8 cellular contexts compared by ENCODE assay signal in genomic region chr5:139385061-139385889, GRCh38. TPM values are rescaled to one million over a fixed set of nuclear protein-coding genes. Genes with fewer than 3 reads are reported as not detected.
DNase-seq lines count a peak whose midpoint lies in the region; ATAC-seq, FAIRE-seq and TF ChIP-seq lines count a peak whose summit lies in the region.

No MANE protein-coding gene starts in this region.

- H3K9me1 ChIP-seq in K562 (ENCODE audit: control insufficient read depth, insufficient read depth, low read length) = no peaks in the 10 kb centered on the region

- peaks cover 33 to 52% of the 10 kb centered on the region in 2 donors for H3K4me1 Mint-ChIP-seq in natural killer cell

- BruUV-seq in K562 (replicated peaks; lab: Mats Ljungman, UMichigan) = TSS peak; percentile 92

- H3K9me2 ChIP-seq in MM.1S (replicated peaks; ENCODE audit: insufficient read depth, low read length) = no peaks in the 10 kb centered on the region

- H3K27ac ChIP-seq in MM.1S (ENCODE audit: low read length) (peak overlapping the region; percentile 98), K562 (ENCODE audit: extremely low read depth, low read depth, low read length) (peak overlapping the region; percentile 21; the same call in 2 of the 3 replicates)

- H2AFZ ChIP-seq in MM.1S (ENCODE audit: low read length) (no peak overlapping the region), K562 (ENCODE audit: low read depth, low read length) (peak overlapping the region; percentile 78)

- H3K36me3 ChIP-seq in MM.1S (replicated peaks; ENCODE audit: insufficient read depth, low read length) (no peaks in the 10 kb centered on the region), K562 (ENCODE audit: control insufficient read depth, insufficient read depth, low read length) (no peaks in the 10 kb centered on the region)

- no peaks in the 10 kb centered on the region for H3K9me3 ChIP-seq in MM.1S (replicated peaks; ENCODE audit: insufficient read depth, low read length)
- no peaks in the 10 kb centered on the region; the same call in 1 of the 2 replicates for H3K9me3 ChIP-seq in K562 (replicated peaks; ENCODE audit: control insufficient read depth, insufficient read depth, low read depth, low read length)

- TF ChIP-seq EP300 in K562 (IDR thresholded peaks at IDR 0.05; ENCODE audit: low read length) = peak; percentile 14; the same call in 1 of the 2 replicates

- in situ Hi-C loops in K562 (cut with MboI) = no loop called here

- H4K20me1 ChIP-seq in MM.1S (ENCODE audit: insufficient read depth, low read length) = no peaks in the 10 kb centered on the region
- no peaks in the 10 kb centered on the region for H4K20me1 ChIP-seq in K562 (replicated peaks; ENCODE audit: control insufficient read depth, insufficient read depth, low read length)

- H3K27me3 Mint-ChIP-seq in natural killer cell (ENCODE audit: low read depth in 2 of 2) = no peaks in the 10 kb centered on the region

- TF ChIP-seq CTCF in MM.1S (IDR thresholded peaks at IDR 0.05; ENCODE audit: low read length) = peak; percentile 48
- peak; percentile 67 to 77 (median 75) for TF ChIP-seq CTCF in K562 (IDR thresholded peaks at IDR 0.05 in 2 of 3, conservative IDR thresholded peaks at IDR 0.05 in 1 of 3; ENCODE audit: insufficient read depth in 2 of 3, low read depth in 1 of 3, low read length in 3 of 3)
- no peak for TF ChIP-seq CTCF in natural killer cell (IDR thresholded peaks at IDR 0.05)
- no peak for TF ChIP-seq CTCF in GM10248 (IDR thresholded peaks at IDR 0.05; ENCODE audit: control extremely low read depth, extremely low read depth, low read depth, missing control alignments)

- H3K4me3 ChIP-seq in MM.1S (ENCODE audit: low read length) (peak overlapping the region; percentile 20; the same call in 1 of the 2 replicates), K562 (peak overlapping the region; percentile 24)

- H3K36me3 Mint-ChIP-seq in natural killer cell = no peaks in the 10 kb centered on the region

- ATAC-seq in K562 (peak; percentile 88), natural killer cell (peak in 1 of 3 donors; percentile 24), HG02798 (IDR thresholded peaks at IDR 0.05; ENCODE audit: poor library complexity, unreplicated experiment) (no peak)

- peak; percentile 51 to 86 for TF ChIP-seq RAD21 in K562 (CRISPR knock-in tag; conservative IDR thresholded peaks at IDR 0.05 in 1 of 2, IDR thresholded peaks at IDR 0.05 in 1 of 2)

- H3K4me2 ChIP-seq in MM.1S (ENCODE audit: low read depth, low read length) (peak overlapping the region; percentile 98), K562 (ENCODE audit: insufficient read depth, low read length) (peak overlapping the region; percentile 63)

- peaks cover 34% of the 10 kb centered on the region for H3K79me2 ChIP-seq in MM.1S (ENCODE audit: low read length)
- no peaks in the 10 kb centered on the region for H3K79me2 ChIP-seq in K562 (ENCODE audit: control insufficient read depth, insufficient read depth, low read length)

- CTCF ChIA-PET in K562 (lab: Yijun Ruan, JAX; ENCODE audit: low intra/inter-chr PET ratio) = interaction anchor here (0.6 to 0.9 kb wide), 4 partner anchors 120 to 584 kb away, joined by 3 to 4 read pairs (median 3); no protein-coding TSS in a partner anchor
- CTCF ChIA-PET in GM10248 (lab: Yijun Ruan, JAX) = interaction anchor here (1.2 to 1.5 kb wide), 4 partner anchors 8 to 43 kb away, joined by 3 to 5 read pairs (median 4); no protein-coding TSS in a partner anchor

- peak overlapping the region; percentile 81 to 82 for H3K27ac Mint-ChIP-seq in natural killer cell

- peak; percentile 85 for FAIRE-seq in K562 (lab: Jason Lieb, UNC)

- POLR2A ChIA-PET in K562 (lab: Yijun Ruan, JAX) (interaction anchor here (0.6 to 1.6 kb wide), 6 partner anchors 10 to 73 kb away, joined by 3 to 5 read pairs (median 3); no protein-coding TSS in a partner anchor), GM10248 (lab: Yijun Ruan, JAX) (interaction anchor here (1.0 kb wide), 1 partner anchor 16 kb away, joined by 3 read pairs; no protein-coding TSS in a partner anchor)

- DNase-seq in Daoy (ENCODE audit: low read depth) = peak; percentile 53
- DNase-seq in MM.1S = peak; percentile 78
- peak; percentile 66 to 80 (median 72) for DNase-seq in K562 (ENCODE audit: extremely low read depth in 1 of 4, low spot score in 3 of 4)
- DNase-seq in natural killer cell = no peak
- no peak for DNase-seq in DMS153 treated with DMSO at 0.1 percent for 48 hours (lab: John Stamatoyannopoulos, UW; ENCODE audit: unreplicated experiment)
- DNase-seq in GM10248 (ENCODE audit: extremely low spot score) = no peak
- DNase-seq in amygdala (lab: John Stamatoyannopoulos, UW) = no peak

- H3K9me3 Mint-ChIP-seq in natural killer cell = no peaks in the 10 kb centered on the region

- peaks cover 42% of the 10 kb centered on the region for H3K4me1 ChIP-seq in MM.1S (ENCODE audit: low read length)
- peaks cover 26 to 61% of the 10 kb centered on the region in 2 experiments; a peak in 4 of 5 replicates for H3K4me1 ChIP-seq in K562 (replicated peaks in 1 of 2; ENCODE audit: control insufficient read depth in 2 of 2, insufficient read depth in 2 of 2, low read length in 2 of 2)

- H3K9ac ChIP-seq in MM.1S (ENCODE audit: low read length) (peak overlapping the region; percentile 45; the same call in 1 of the 2 replicates), K562 (ENCODE audit: insufficient read depth in 1 of 2, low read depth in 2 of 2, low read length in 2 of 2) (peak overlapping the region; percentile 51 to 91)

- intact Hi-C loops in K562 (cut with micrococcal nuclease) (loop anchor here (1.0 to 2.0 kb wide), 2 partner anchors 18 to 37 kb away; no protein-coding TSS in a partner anchor), natural killer cell (cut with micrococcal nuclease) (loop anchor here (10.0 kb wide), 1 partner anchor 820 kb away; no protein-coding TSS in a partner anchor)

- 14% methylated on average over 7 of the region's 7 CpGs for WGBS in K562 (ENCODE audit: insufficient coverage, low coverage, missing lambda C conversion rate)

- TF ChIP-seq POLR2A in K562 (conservative IDR thresholded peaks at IDR 0.05) = no peak

- H3K4me3 Mint-ChIP-seq in natural killer cell = peak overlapping the region; percentile 86

- H3K27me3 ChIP-seq in MM.1S (replicated peaks; ENCODE audit: insufficient read depth, low read length) (no peaks in the 10 kb centered on the region), K562 (ENCODE audit: control insufficient read depth in 2 of 2, insufficient read depth in 2 of 2, low read length in 2 of 2) (no peaks in the 10 kb centered on the region)

- H3F3A ChIP-seq in MM.1S (ENCODE audit: insufficient read depth, low read length) = peaks cover 75% of the 10 kb centered on the region

RNA-seq across cellular contexts. Expression of gene SLC23A1, which starts 2.2 kb away (rescaled TPM):
- total RNA-seq in Daoy (2014; rRNA removed; shearing (Covaris generic)) = not detected in 2 replicates
- 1.0 TPM in 1 of 2 replicates, not detected in the other for total RNA-seq in K562 (2011; cell fraction: chromatin; rRNA removed; ENCODE audit: low replicate concordance)
- total RNA-seq in K562 (2011; cell fraction: nucleolus; rRNA removed) = 0.79 and 1.2 TPM in 2 replicates
- total RNA-seq in K562 (2011; cell fraction: nucleoplasm; rRNA removed) = 1.5 and 1.7 TPM in 2 replicates
- total RNA-seq in K562 (2014; rRNA removed) (not detected in 2 replicates), K562 (2014; rRNA removed; fragmentation: Illumina TruSeq; extraction: Trizol) (not detected in 2 replicates), K562 (2015; rRNA removed; fragmentation: Illumina TruSeq; extraction: Trizol) (not detected in 2 replicates), K562 (2021) (0.40 TPM in 1 of 2 replicates, not detected in the other), natural killer cell (not detected)
- polyA plus RNA-seq in K562 (2011; rRNA removed) (0.08 TPM in 1 of 2 replicates, not detected in the other), K562 (2014; fragmentation: Illumina TruSeq; extraction: Trizol) (0.04 TPM in 1 of 2 replicates, not detected in the other), K562 (2014; fragmentation: Nextera tagmentation; extraction: Ambion mirVana) (under 1 TPM; 0.03 to 0.06 TPM), K562 (2014; rRNA removed) (0.20 TPM in 1 of 2 replicates, not detected in the other)
- polyA plus RNA-seq in K562 (2011; cell fraction: cytosol; rRNA removed) = 0.10 TPM in 1 of 2 replicates, not detected in the other
- polyA plus RNA-seq in K562 (2011; cell fraction: nucleus; rRNA removed) = 0.37 and 0.81 TPM in 2 replicates
- 0.25 and 0.58 TPM in 2 replicates for polyA plus RNA-seq in K562 (2012)
- polyA minus RNA-seq in K562 (2011; rRNA and poly(A)+ RNA removed) = 0.21 TPM in 1 of 2 replicates, not detected in the other
- not detected in 2 replicates for polyA minus RNA-seq in K562 (2011; cell fraction: cytosol; rRNA and poly(A)+ RNA removed)
- polyA minus RNA-seq in K562 (2011; cell fraction: nucleus; rRNA and poly(A)+ RNA removed) = 0.13 TPM in 1 of 2 replicates, not detected in the other

RNA-seq across cellular contexts. Expression of gene MZB1, which starts 4.4 kb away (rescaled TPM):
- not detected in 2 replicates for total RNA-seq in Daoy (2014; rRNA removed; shearing (Covaris generic))
- 0.65 and 3.0 TPM in 2 replicates for total RNA-seq in K562 (2011; cell fraction: chromatin; rRNA removed; ENCODE audit: low replicate concordance)
- total RNA-seq in K562 (2011; cell fraction: nucleolus; rRNA removed) = 1.6 and 2.5 TPM in 2 replicates
- total RNA-seq in K562 (2011; cell fraction: nucleoplasm; rRNA removed) = 0.73 and 1.3 TPM in 2 replicates
- total RNA-seq in K562 (2014; rRNA removed) (0.37 TPM in 1 of 2 replicates, not detected in the other), K562 (2014; rRNA removed; fragmentation: Illumina TruSeq; extraction: Trizol) (not detected in 2 replicates), K562 (2015; rRNA removed; fragmentation: Illumina TruSeq; extraction: Trizol) (not detected in 2 replicates), K562 (2021) (0.31 TPM in 2 replicates), natural killer cell (10 to 100 TPM in 1 of 3 donors, 1 to 10 TPM in 2; 2.0 to 60.0 (median 2.8) TPM)
- polyA plus RNA-seq in K562 (2011; rRNA removed) (0.13 and 0.15 TPM in 2 replicates), K562 (2014; fragmentation: Illumina TruSeq; extraction: Trizol) (not detected in 2 replicates), K562 (2014; fragmentation: Nextera tagmentation; extraction: Ambion mirVana) (not detected), K562 (2014; rRNA removed) (0.13 TPM in 1 of 2 replicates, not detected in the other)
- not detected in 2 replicates for polyA plus RNA-seq in K562 (2011; cell fraction: cytosol; rRNA removed)
- 0.29 and 0.36 TPM in 2 replicates for polyA plus RNA-seq in K562 (2011; cell fraction: nucleus; rRNA removed)
- polyA plus RNA-seq in K562 (2012) = 0.13 and 0.89 TPM in 2 replicates
- polyA minus RNA-seq in K562 (2011; rRNA and poly(A)+ RNA removed) = 0.14 TPM in 1 of 2 replicates, not detected in the other
- not detected in 2 replicates for polyA minus RNA-seq in K562 (2011; cell fraction: cytosol; rRNA and poly(A)+ RNA removed)
- polyA minus RNA-seq in K562 (2011; cell fraction: nucleus; rRNA and poly(A)+ RNA removed) = 0.13 and 0.78 TPM in 2 replicates

RNA-seq across cellular contexts. Expression of gene PROB1, which starts 9.6 kb away (rescaled TPM):
- 0.09 and 0.17 TPM in 2 replicates for total RNA-seq in Daoy (2014; rRNA removed; shearing (Covaris generic))
- 1.1 and 4.1 TPM in 2 replicates for total RNA-seq in K562 (2011; cell fraction: chromatin; rRNA removed; ENCODE audit: low replicate concordance)
- total RNA-seq in K562 (2011; cell fraction: nucleolus; rRNA removed) = 3.4 and 4.3 TPM in 2 replicates
- total RNA-seq in K562 (2011; cell fraction: nucleoplasm; rRNA removed) = 2.1 and 2.2 TPM in 2 replicates
- total RNA-seq in K562 (2014; rRNA removed) (1.1 and 1.2 TPM in 2 replicates), K562 (2014; rRNA removed; fragmentation: Illumina TruSeq; extraction: Trizol) (0.33 and 0.35 TPM in 2 replicates), K562 (2015; rRNA removed; fragmentation: Illumina TruSeq; extraction: Trizol) (0.58 and 0.75 TPM in 2 replicates), K562 (2021) (1.6 and 1.8 TPM in 2 replicates), natural killer cell (1 to 10 TPM in 1 of 3 donors, under 1 TPM in 2; 0.91 to 1.0 (median 0.96) TPM)
- polyA plus RNA-seq in K562 (2011; rRNA removed) (0.45 and 0.47 TPM in 2 replicates), K562 (2014; fragmentation: Illumina TruSeq; extraction: Trizol) (0.42 and 0.57 TPM in 2 replicates), K562 (2014; fragmentation: Nextera tagmentation; extraction: Ambion mirVana) (under 1 TPM; 0.01 TPM), K562 (2014; rRNA removed) (1.2 and 1.5 TPM in 2 replicates)
- polyA plus RNA-seq in K562 (2011; cell fraction: cytosol; rRNA removed) = 0.47 and 1.6 TPM in 2 replicates
- polyA plus RNA-seq in K562 (2011; cell fraction: nucleus; rRNA removed) = 1.3 and 2.6 TPM in 2 replicates
- 0.85 and 3.5 TPM in 2 replicates for polyA plus RNA-seq in K562 (2012)
- polyA minus RNA-seq in K562 (2011; rRNA and poly(A)+ RNA removed) = 0.27 and 0.60 TPM in 2 replicates
- 0.76 TPM in 1 of 2 replicates, not detected in the other for polyA minus RNA-seq in K562 (2011; cell fraction: cytosol; rRNA and poly(A)+ RNA removed)
- polyA minus RNA-seq in K562 (2011; cell fraction: nucleus; rRNA and poly(A)+ RNA removed) = 0.67 and 0.94 TPM in 2 replicates

RNA-seq across cellular contexts. Expression of gene SPATA24, which starts 18.6 kb away (rescaled TPM):
- total RNA-seq in Daoy (2014; rRNA removed; shearing (Covaris generic)) = 4.9 and 28.9 TPM in 2 replicates
- total RNA-seq in K562 (2011; cell fraction: chromatin; rRNA removed; ENCODE audit: low replicate concordance) = 13.3 and 27.5 TPM in 2 replicates
- total RNA-seq in K562 (2011; cell fraction: nucleolus; rRNA removed) = 19.8 and 20.0 TPM in 2 replicates
- 14.7 and 17.5 TPM in 2 replicates for total RNA-seq in K562 (2011; cell fraction: nucleoplasm; rRNA removed)
- total RNA-seq in K562 (2014; rRNA removed) (10.7 and 12.6 TPM in 2 replicates), K562 (2014; rRNA removed; fragmentation: Illumina TruSeq; extraction: Trizol) (9.3 and 9.6 TPM in 2 replicates), K562 (2015; rRNA removed; fragmentation: Illumina TruSeq; extraction: Trizol) (5.8 and 7.2 TPM in 2 replicates), K562 (2021) (6.0 and 8.0 TPM in 2 replicates), natural killer cell (1 to 10 TPM; 1.6 to 2.9 (median 2.7) TPM)
- polyA plus RNA-seq in K562 (2011; rRNA removed) (4.9 and 7.4 TPM in 2 replicates), K562 (2014; fragmentation: Illumina TruSeq; extraction: Trizol) (10.2 and 10.4 TPM in 2 replicates), K562 (2014; fragmentation: Nextera tagmentation; extraction: Ambion mirVana) (1 to 10 TPM; 4.1 to 4.6 TPM), K562 (2014; rRNA removed) (9.9 and 14.4 TPM in 2 replicates)
- polyA plus RNA-seq in K562 (2011; cell fraction: cytosol; rRNA removed) = 1.4 and 1.9 TPM in 2 replicates
- polyA plus RNA-seq in K562 (2011; cell fraction: nucleus; rRNA removed) = 5.4 and 7.1 TPM in 2 replicates
- polyA plus RNA-seq in K562 (2012) = 10.1 and 11.8 TPM in 2 replicates
- 4.3 and 5.1 TPM in 2 replicates for polyA minus RNA-seq in K562 (2011; rRNA and poly(A)+ RNA removed)
- 1.4 TPM in 1 of 2 replicates, not detected in the other for polyA minus RNA-seq in K562 (2011; cell fraction: cytosol; rRNA and poly(A)+ RNA removed)
- 2.8 and 4.1 TPM in 2 replicates for polyA minus RNA-seq in K562 (2011; cell fraction: nucleus; rRNA and poly(A)+ RNA removed)

RNA-seq across cellular contexts. Expression of gene PAIP2, which starts 43.6 kb away (rescaled TPM):
- total RNA-seq in Daoy (2014; rRNA removed; shearing (Covaris generic)) = 94.9 and 102 TPM in 2 replicates
- 45.9 and 94.2 TPM in 2 replicates for total RNA-seq in K562 (2011; cell fraction: chromatin; rRNA removed; ENCODE audit: low replicate concordance)
- 26.8 and 27.1 TPM in 2 replicates for total RNA-seq in K562 (2011; cell fraction: nucleolus; rRNA removed)
- total RNA-seq in K562 (2011; cell fraction: nucleoplasm; rRNA removed) = 49.4 and 71.2 TPM in 2 replicates
- 84.5 and 89.3 TPM in 2 replicates for total RNA-seq in K562 (2014; rRNA removed)
- total RNA-seq in K562 (2014; rRNA removed; fragmentation: Illumina TruSeq; extraction: Trizol) = 96.6 and 114 TPM in 2 replicates
- total RNA-seq in K562 (2015; rRNA removed; fragmentation: Illumina TruSeq; extraction: Trizol) = 67.0 and 78.3 TPM in 2 replicates
- 100 and 108 TPM in 2 replicates for total RNA-seq in K562 (2021)
- polyA plus RNA-seq in K562 (2011; rRNA removed) = 148 and 173 TPM in 2 replicates
- polyA plus RNA-seq in K562 (2011; cell fraction: cytosol; rRNA removed) = 36.9 and 70.8 TPM in 2 replicates
- polyA plus RNA-seq in K562 (2011; cell fraction: nucleus; rRNA removed) = 19.2 and 31.0 TPM in 2 replicates
- polyA plus RNA-seq in K562 (2012) = 115 and 142 TPM in 2 replicates
- polyA plus RNA-seq in K562 (2014; fragmentation: Illumina TruSeq; extraction: Trizol) = 177 and 187 TPM in 2 replicates
- 100 to 1,000 TPM; 152 to 180 TPM for polyA plus RNA-seq in K562 (2014; fragmentation: Nextera tagmentation; extraction: Ambion mirVana)
- 114 and 128 TPM in 2 replicates for polyA plus RNA-seq in K562 (2014; rRNA removed)
- 101 and 135 TPM in 2 replicates for polyA minus RNA-seq in K562 (2011; rRNA and poly(A)+ RNA removed)
- 59.9 and 67.9 TPM in 2 replicates for polyA minus RNA-seq in K562 (2011; cell fraction: cytosol; rRNA and poly(A)+ RNA removed)
- 12.5 and 26.5 TPM in 2 replicates for polyA minus RNA-seq in K562 (2011; cell fraction: nucleus; rRNA and poly(A)+ RNA removed)
- total RNA-seq in natural killer cell = 100 to 1,000 TPM; 105 to 126 (median 110) TPM

Comparison
In these comparisons a context has a peak if more than half of its experiments do, and no peak if none do; other contexts are left out.
1. DNase-seq: peak in Daoy (single experiment), MM.1S (single experiment) and K562 (4 of 4); none in natural killer cell (single experiment), DMS153 treated with DMSO at 0.1 percent for 48 hours (single experiment), GM10248 (single experiment) and amygdala (0 of 56).
2. CTCF ChIP-seq: peak in MM.1S (single experiment) and K562 (3 of 3); none in natural killer cell (single experiment) and GM10248 (single experiment).